ENCODE assay signal across 21 cellular contexts in genomic region chr21:31618696-31619430, GRCh38.
"Had no signal": no experiment of that assay in that cellular context is flagged by ENCODE, and none has a peak within 500 bp of the region (broad histone marks: within the 10 kb centered on the region; RNA-seq: fewer than 3 reads in every experiment).

No MANE protein-coding gene starts in this region.

- H3K4me3 Mint-ChIP-seq: effector memory CD8-positive, alpha-beta T cell; nephron; stimulated activated naive CD8-positive, alpha-beta T cell treated with anti-CD3 and anti-CD28 coated beads, Interleukin-15, Interleukin-2, amounts not matched to agents 100 ng/mL and 50 ng/mL, for 24 hours; T-cell; type B pancreatic cell had no signal

- H3K4me1 ChIP-seq: suprapubic skin had no signal

- H3K27me3 Mint-ChIP-seq: stimulated activated naive CD8-positive, alpha-beta T cell treated with anti-CD3 and anti-CD28 coated beads, Interleukin-15, Interleukin-2, amounts not matched to agents 100 ng/mL and 50 ng/mL, for 24 hours; type B pancreatic cell had no signal

- H3K9me3 ChIP-seq: suprapubic skin had no signal

- H3K27me3 ChIP-seq: brain microvascular endothelial cell, suprapubic skin had no signal

- H3K4me2 ChIP-seq: smooth muscle cell had no signal

- H3K4me3 ChIP-seq: smooth muscle cell, suprapubic skin had no signal

- H3K27ac Mint-ChIP-seq: effector memory CD8-positive, alpha-beta T cell; nephron; stimulated activated naive CD8-positive, alpha-beta T cell treated with anti-CD3 and anti-CD28 coated beads, Interleukin-15, Interleukin-2, amounts not matched to agents 100 ng/mL and 50 ng/mL, for 24 hours; T-cell; type B pancreatic cell had no signal

- H3K27ac ChIP-seq: brain microvascular endothelial cell, epithelial cell of prostate, suprapubic skin, WERI-Rb-1 had no signal

- H3K9me3 Mint-ChIP-seq: effector memory CD8-positive, alpha-beta T cell had no signal

- H3K36me3 ChIP-seq: brain microvascular endothelial cell, suprapubic skin, WERI-Rb-1 had no signal

- H3K4me1 Mint-ChIP-seq: nephron had no signal

- H3K36me3 Mint-ChIP-seq: T-cell, type B pancreatic cell had no signal

- DNase-seq: activated CD8-positive, alpha-beta memory T cell treated with anti-CD3 and anti-CD28 coated beads for 24 hours; activated naive CD4-positive, alpha-beta T cell treated with Interleukin-2 at 50 U/mL for 16 hours; activated T-cell treated with anti-CD3 and anti-CD28 coated beads for 4 hours; anterior cingulate cortex; brain microvascular endothelial cell; dermis blood vessel endothelial cell; effector memory CD8-positive, alpha-beta T cell; foreskin melanocyte; head of caudate nucleus; nucleus accumbens; posterior cingulate gyrus; right cardiac atrium; T-cell; T1000; WERI-Rb-1 had no signal

- ATAC-seq: effector memory CD8-positive, alpha-beta T cell; right cardiac atrium; T-cell had no signal
